ENCODE assay signal across 1 cellular context in the genomic region with DNA sequence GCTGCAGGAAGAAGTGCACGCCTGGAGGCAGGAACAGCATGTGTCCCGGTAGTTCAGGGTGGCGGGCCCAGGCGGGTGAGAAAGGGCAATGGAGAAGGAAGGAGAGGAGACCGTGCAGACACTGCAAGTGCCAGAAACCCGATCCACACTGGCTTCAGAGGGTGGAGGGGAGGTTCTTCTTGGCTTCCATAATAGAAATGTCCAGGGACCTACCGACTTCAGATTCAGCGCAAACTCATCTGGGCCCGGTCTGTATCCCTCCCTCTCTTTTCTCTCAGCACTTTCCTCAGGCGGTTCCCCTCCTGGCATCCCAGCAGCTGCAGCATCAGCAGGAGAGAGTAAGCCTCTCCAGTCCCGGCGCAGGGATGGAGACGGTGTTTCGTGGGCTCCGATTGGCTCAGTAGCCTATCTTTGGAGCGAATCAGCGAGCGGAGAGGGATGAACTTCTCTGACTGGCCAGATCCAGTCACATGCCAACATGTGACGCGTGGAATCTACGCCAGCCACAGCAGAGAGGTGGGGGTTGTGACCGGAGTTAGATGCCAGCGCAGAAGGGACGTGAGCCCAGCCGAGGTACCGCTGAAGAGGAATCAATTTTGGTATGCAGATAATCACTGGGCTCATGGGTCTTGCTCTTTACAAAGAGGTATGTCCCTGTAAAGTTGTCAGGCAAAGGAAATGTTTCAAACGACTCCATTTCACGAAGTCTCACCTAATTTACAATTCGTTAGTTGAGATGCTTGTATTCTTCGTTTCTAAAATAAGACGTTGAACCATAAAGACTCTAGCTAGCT.
TF ChIP-seq lines count a peak whose summit lies in the region.

No MANE protein-coding gene starts in this region.

TF ChIP-seq in HEK293, 187 proteins besides CTCF, POLR2A, EP300 and RAD21 (continued from another document and continues in another):
- TF ChIP-seq REST (tag by site-specific recombination; IDR thresholded peaks at IDR 0.05) (no peak), SP2 (tag by site-specific recombination; IDR thresholded peaks at IDR 0.05) (peak; percentile 94), ZSCAN5A (tag by site-specific recombination; IDR thresholded peaks at IDR 0.05) (no peak), INSM2 (tag by site-specific recombination; IDR thresholded peaks at IDR 0.05) (peak; percentile 78), ZNF26 (tag by site-specific recombination; IDR thresholded peaks at IDR 0.05) (no peak), ZNF169 (tag by site-specific recombination; IDR thresholded peaks at IDR 0.05) (no peak), SP3 (tag by site-specific recombination; IDR thresholded peaks at IDR 0.05) (0 out of 2 replicates have a peak, but pooled peaks have one; percentile 40), ZNF391 (tag by site-specific recombination; IDR thresholded peaks at IDR 0.05; ENCODE audit: borderline replicate concordance, low read depth) (peak; percentile 70; the same call in 1 of the 2 replicates), ZFP37 (tag by site-specific recombination; IDR thresholded peaks at IDR 0.05) (0 out of 2 replicates have a peak, but pooled peaks have one; percentile 2), PRDM1 (tag by site-specific recombination; IDR thresholded peaks at IDR 0.05) (peak; percentile 96), TRIM28 (IDR thresholded peaks at IDR 0.05; ENCODE audit: borderline replicate concordance, low read length) (peak; percentile 86), ZBTB48 (tag by site-specific recombination; IDR thresholded peaks at IDR 0.05) (peak; percentile 59; the same call in 1 of the 2 replicates), ZNF354C (tag by site-specific recombination; IDR thresholded peaks at IDR 0.05; ENCODE audit: borderline replicate concordance, low read depth) (no peak), SALL2 (tag by site-specific recombination; IDR thresholded peaks at IDR 0.05; ENCODE audit: borderline replicate concordance) (no peak), ZNF560 (tag by site-specific recombination; IDR thresholded peaks at IDR 0.05; ENCODE audit: borderline replicate concordance) (no peak), ZNF664 (tag by site-specific recombination; IDR thresholded peaks at IDR 0.05) (peak; percentile 100), ZFP69B (tag by site-specific recombination; IDR thresholded peaks at IDR 0.05) (peak; percentile 83), FEZF1 (tag by site-specific recombination; IDR thresholded peaks at IDR 0.05) (no peak), PRDM10 (tag by site-specific recombination; IDR thresholded peaks at IDR 0.05) (peak; percentile 54; the same call in 1 of the 2 replicates), ZNF24 (tag by site-specific recombination; IDR thresholded peaks at IDR 0.05) (peak; percentile 17; the same call in 1 of the 2 replicates), ZXDB (tag by site-specific recombination; IDR thresholded peaks at IDR 0.05) (peak; percentile 13; the same call in 1 of the 2 replicates), ZEB2 (tag by site-specific recombination; IDR thresholded peaks at IDR 0.05) (no peak), HOXA7 (CRISPR knock-in tag; IDR thresholded peaks at IDR 0.05; ENCODE audit: borderline replicate concordance) (no peak), ZBTB21 (tag by site-specific recombination; IDR thresholded peaks at IDR 0.05) (peak; percentile 12; the same call in 1 of the 2 replicates)
- TF ChIP-seq, protein P1, sequence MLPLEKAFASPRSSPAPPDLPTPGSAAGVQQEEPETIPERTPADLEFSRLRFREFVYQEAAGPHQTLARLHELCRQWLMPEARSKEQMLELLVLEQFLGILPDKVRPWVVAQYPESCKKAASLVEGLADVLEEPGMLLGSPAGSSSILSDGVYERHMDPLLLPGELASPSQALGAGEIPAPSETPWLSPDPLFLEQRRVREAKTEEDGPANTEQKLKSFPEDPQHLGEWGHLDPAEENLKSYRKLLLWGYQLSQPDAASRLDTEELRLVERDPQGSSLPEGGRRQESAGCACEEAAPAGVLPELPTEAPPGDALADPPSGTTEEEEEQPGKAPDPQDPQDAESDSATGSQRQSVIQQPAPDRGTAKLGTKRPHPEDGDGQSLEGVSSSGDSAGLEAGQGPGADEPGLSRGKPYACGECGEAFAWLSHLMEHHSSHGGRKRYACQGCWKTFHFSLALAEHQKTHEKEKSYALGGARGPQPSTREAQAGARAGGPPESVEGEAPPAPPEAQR (tag by site-specific recombination; IDR thresholded peaks at IDR 0.05), result 0 out of 2 replicates have a peak, but pooled peaks have one; percentile 18
- TF ChIP-seq, protein P2, sequence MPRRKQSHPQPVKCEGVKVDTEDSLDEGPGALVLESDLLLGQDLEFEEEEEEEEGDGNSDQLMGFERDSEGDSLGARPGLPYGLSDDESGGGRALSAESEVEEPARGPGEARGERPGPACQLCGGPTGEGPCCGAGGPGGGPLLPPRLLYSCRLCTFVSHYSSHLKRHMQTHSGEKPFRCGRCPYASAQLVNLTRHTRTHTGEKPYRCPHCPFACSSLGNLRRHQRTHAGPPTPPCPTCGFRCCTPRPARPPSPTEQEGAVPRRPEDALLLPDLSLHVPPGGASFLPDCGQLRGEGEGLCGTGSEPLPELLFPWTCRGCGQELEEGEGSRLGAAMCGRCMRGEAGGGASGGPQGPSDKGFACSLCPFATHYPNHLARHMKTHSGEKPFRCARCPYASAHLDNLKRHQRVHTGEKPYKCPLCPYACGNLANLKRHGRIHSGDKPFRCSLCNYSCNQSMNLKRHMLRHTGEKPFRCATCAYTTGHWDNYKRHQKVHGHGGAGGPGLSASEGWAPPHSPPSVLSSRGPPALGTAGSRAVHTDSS (tag by site-specific recombination; IDR thresholded peaks at IDR 0.05), result no peak
- TF ChIP-seq, protein P3, sequence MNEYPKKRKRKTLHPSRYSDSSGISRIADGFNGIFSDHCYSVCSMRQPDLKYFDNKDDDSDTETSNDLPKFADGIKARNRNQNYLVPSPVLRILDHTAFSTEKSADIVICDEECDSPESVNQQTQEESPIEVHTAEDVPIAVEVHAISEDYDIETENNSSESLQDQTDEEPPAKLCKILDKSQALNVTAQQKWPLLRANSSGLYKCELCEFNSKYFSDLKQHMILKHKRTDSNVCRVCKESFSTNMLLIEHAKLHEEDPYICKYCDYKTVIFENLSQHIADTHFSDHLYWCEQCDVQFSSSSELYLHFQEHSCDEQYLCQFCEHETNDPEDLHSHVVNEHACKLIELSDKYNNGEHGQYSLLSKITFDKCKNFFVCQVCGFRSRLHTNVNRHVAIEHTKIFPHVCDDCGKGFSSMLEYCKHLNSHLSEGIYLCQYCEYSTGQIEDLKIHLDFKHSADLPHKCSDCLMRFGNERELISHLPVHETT (tag by site-specific recombination; IDR thresholded peaks at IDR 0.05), result 0 out of 2 replicates have a peak, but pooled peaks have one; percentile 45
- TF ChIP-seq, protein P4, sequence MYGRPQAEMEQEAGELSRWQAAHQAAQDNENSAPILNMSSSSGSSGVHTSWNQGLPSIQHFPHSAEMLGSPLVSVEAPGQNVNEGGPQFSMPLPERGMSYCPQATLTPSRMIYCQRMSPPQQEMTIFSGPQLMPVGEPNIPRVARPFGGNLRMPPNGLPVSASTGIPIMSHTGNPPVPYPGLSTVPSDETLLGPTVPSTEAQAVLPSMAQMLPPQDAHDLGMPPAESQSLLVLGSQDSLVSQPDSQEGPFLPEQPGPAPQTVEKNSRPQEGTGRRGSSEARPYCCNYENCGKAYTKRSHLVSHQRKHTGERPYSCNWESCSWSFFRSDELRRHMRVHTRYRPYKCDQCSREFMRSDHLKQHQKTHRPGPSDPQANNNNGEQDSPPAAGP (tag by site-specific recombination; IDR thresholded peaks at IDR 0.05), result 0 out of 2 replicates have a peak, but pooled peaks have one; percentile 67
- TF ChIP-seq, protein P5, sequence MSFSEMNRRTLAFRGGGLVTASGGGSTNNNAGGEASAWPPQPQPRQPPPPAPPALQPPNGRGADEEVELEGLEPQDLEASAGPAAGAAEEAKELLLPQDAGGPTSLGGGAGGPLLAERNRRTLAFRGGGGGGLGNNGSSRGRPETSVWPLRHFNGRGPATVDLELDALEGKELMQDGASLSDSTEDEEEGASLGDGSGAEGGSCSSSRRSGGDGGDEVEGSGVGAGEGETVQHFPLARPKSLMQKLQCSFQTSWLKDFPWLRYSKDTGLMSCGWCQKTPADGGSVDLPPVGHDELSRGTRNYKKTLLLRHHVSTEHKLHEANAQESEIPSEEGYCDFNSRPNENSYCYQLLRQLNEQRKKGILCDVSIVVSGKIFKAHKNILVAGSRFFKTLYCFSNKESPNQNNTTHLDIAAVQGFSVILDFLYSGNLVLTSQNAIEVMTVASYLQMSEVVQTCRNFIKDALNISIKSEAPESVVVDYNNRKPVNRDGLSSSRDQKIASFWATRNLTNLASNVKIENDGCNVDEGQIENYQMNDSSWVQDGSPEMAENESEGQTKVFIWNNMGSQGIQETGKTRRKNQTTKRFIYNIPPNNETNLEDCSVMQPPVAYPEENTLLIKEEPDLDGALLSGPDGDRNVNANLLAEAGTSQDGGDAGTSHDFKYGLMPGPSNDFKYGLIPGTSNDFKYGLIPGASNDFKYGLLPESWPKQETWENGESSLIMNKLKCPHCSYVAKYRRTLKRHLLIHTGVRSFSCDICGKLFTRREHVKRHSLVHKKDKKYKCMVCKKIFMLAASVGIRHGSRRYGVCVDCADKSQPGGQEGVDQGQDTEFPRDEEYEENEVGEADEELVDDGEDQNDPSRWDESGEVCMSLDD (tag by site-specific recombination; IDR thresholded peaks at IDR 0.05), result no peak
